ENCODE assay signal across 8 cellular contexts in genomic region chr20:20052074-20052970, GRCh38. TPM values are rescaled to one million over a fixed set of nuclear protein-coding genes. Genes with fewer than 3 reads are reported as not detected.
DNase-seq lines count a peak whose midpoint lies in the region; ATAC-seq lines count a peak whose summit lies in the region.

CFAP61 (plus strand) TSS chr20:20052532; CDS start chr20:20056654, 4,122 bp downstream.
CRNKL1 (minus strand) TSS chr20:20052466; CDS start chr20:20052342, 124 bp downstream.

- H3K4me1 ChIP-seq in effector memory CD4-positive, alpha-beta T cell (ENCODE audit: control insufficient read depth, insufficient read depth, low read length, poor library complexity, severe bottlenecking) = peaks cover 7% of the 10 kb centered on the region

- ATAC-seq in GM21360 (IDR thresholded peaks at IDR 0.05; ENCODE audit: unreplicated experiment) = peak; percentile 91

- H3K9me3 ChIP-seq in effector memory CD4-positive, alpha-beta T cell (ENCODE audit: control insufficient read depth, low read length) = no peaks in the 10 kb centered on the region

- peaks cover 30% of the 10 kb centered on the region for H3K36me3 ChIP-seq in effector memory CD4-positive, alpha-beta T cell (ENCODE audit: control insufficient read depth, insufficient read depth, low read length)

- H3K27me3 ChIP-seq in effector memory CD4-positive, alpha-beta T cell (replicated peaks; ENCODE audit: control insufficient read depth, insufficient read depth, low read length, poor library complexity, severe bottlenecking) = no peaks in the 10 kb centered on the region

- H3K4me3 ChIP-seq in effector memory CD4-positive, alpha-beta T cell (ENCODE audit: insufficient read depth, low read depth, low read length, poor library complexity, severe bottlenecking) = peak within 1 kb of the TSS; percentile 88

- peak within 1 kb of the TSS; percentile 87 for H3K27ac ChIP-seq in effector memory CD4-positive, alpha-beta T cell (ENCODE audit: insufficient read depth, low read length, poor library complexity, severe bottlenecking)

- peak; percentile 98 for DNase-seq in COLO829 (ENCODE audit: low spot score)
- DNase-seq in HT-29 (ENCODE audit: low spot score) = peak; percentile 94
- DNase-seq in NK-92 treated with Interleukin-12 subunit alpha and Interleukin-12 subunit beta, amount 100 ng/mL, for 24 hours (lab: John Stamatoyannopoulos, UW) = peak; percentile 93
- DNase-seq in activated CD8-positive, alpha-beta memory T cell treated with anti-CD3 and anti-CD28 coated beads for 48 hours (ENCODE audit: low read depth in 2 of 3, low spot score in 2 of 3) = peak; percentile 87 to 94 (median 90)
- DNase-seq in effector memory CD4-positive, alpha-beta T cell = peak; percentile 92 to 96 (median 96)
- peak; percentile 98 for DNase-seq in lung microvascular endothelial cell (ENCODE audit: low read depth in 2 of 2)
- DNase-seq in stimulated activated CD4-positive, alpha-beta T cell treated with anti-CD3 and anti-CD28 coated beads, TNF-alpha, amount 100 ng/mL, for 4 hours (ENCODE audit: low read depth in 3 of 3) = peak; percentile 91 to 95 (median 94)

RNA-seq across cellular contexts. Expression of gene CFAP61, which starts in this region (rescaled TPM):
- not detected in 2 replicates for total RNA-seq in HT-29 (2014; rRNA removed; shearing (Covaris generic))
- total RNA-seq in lung microvascular endothelial cell = not detected in 2 replicates

RNA-seq across cellular contexts. Expression of gene CRNKL1, which starts in this region (rescaled TPM):
- 8.1 and 9.1 TPM in 2 replicates for total RNA-seq in HT-29 (2014; rRNA removed; shearing (Covaris generic))
- total RNA-seq in lung microvascular endothelial cell = 17.7 and 30.6 TPM in 2 replicates

Comparison
In these comparisons a context has a peak if more than half of its experiments do, and no peak if none do; other contexts are left out.
1. Peak in every context shown above with its lines: DNase-seq, ATAC-seq, H3K4me3 ChIP-seq and H3K27ac ChIP-seq.